In the genomic region with DNA sequence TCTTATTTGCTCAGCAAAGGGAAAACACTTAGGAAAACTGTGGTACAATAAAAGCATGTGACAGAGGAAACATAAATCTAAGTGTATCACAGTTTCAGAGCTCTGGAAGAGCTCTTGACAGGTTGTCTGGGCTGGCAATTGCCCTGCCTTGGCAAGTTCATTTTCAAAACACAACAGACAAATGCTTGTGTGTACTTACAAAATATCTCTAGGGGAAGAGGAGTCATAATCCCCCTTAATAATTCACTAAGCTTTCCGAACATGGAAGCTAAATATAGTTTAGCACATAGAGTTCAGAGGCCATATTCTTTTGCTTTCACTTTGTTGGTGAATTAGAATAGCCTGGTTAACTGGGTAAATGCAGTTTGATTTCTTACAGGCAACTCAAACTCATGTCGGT, we compare ENCODE assay signal across 9 cellular contexts.
DNase-seq lines count a peak whose midpoint lies in the region; ATAC-seq and TF ChIP-seq lines count a peak whose summit lies in the region.
"Had no signal": no experiment of that assay in that cellular context is flagged by ENCODE, and none has a peak within 500 bp of the region (broad histone marks: within the 10 kb centered on the region; RNA-seq: fewer than 3 reads in every experiment).

No MANE protein-coding gene starts in this region.

- H2AFZ ChIP-seq in GM23338: no peak overlapping the region

- no peak for ATAC-seq in stimulated activated naive CD8-positive, alpha-beta T cell treated with anti-CD3 and anti-CD28 coated beads, Interleukin-15, Interleukin-2, amounts not matched to agents 100 U/mL and 50 U/mL, for 24 hours
- no peak for ATAC-seq in HG03025 (IDR thresholded peaks at IDR 0.05; ENCODE audit: low FRiP score, unreplicated experiment)
- no peak for ATAC-seq in body of pancreas
- no peak for ATAC-seq in GM23338

- no peaks in the 10 kb centered on the region for H4K20me1 ChIP-seq in GM23338 (replicated peaks; ENCODE audit: insufficient read depth)

- H3K4me1 ChIP-seq in body of pancreas (peaks cover 20% of the 10 kb centered on the region), GM23338 (ENCODE audit: insufficient read depth) (no peaks in the 10 kb centered on the region)

- no peaks in the 10 kb centered on the region for H3K9me3 ChIP-seq in body of pancreas

- H3K27me3 ChIP-seq in body of pancreas (no peaks in the 10 kb centered on the region), GM23338 (ENCODE audit: insufficient read depth) (no peaks in the 10 kb centered on the region)

- CTCF ChIA-PET in HEK293T (lab: Yijun Ruan, JAX): no interaction called here

- H3K27ac ChIP-seq in body of pancreas (peak overlapping the region in 1 of 4 donors; percentile 42), GM23338 (ENCODE audit: low read depth) (no peak overlapping the region)

- H3K9me2 ChIP-seq in GM23338 (ENCODE audit: insufficient read depth): no peaks in the 10 kb centered on the region

- WGBS in body of pancreas, 2 donors: 54% methylated on average over 2 of the region's 2 CpGs

- no peaks in the 10 kb centered on the region for H3K27me3 Mint-ChIP-seq in stimulated activated naive CD8-positive, alpha-beta T cell treated with anti-CD3 and anti-CD28 coated beads, Interleukin-15, Interleukin-2, amounts not matched to agents 100 ng/mL and 50 ng/mL, for 24 hours
- H3K27me3 Mint-ChIP-seq in GM23338 (ENCODE audit: insufficient read depth, low read depth, poor library complexity): no peaks in the 10 kb centered on the region
- H3K27me3 Mint-ChIP-seq: naive B cell had no signal

- peak overlapping the region; percentile 52 for H3K4me3 Mint-ChIP-seq in stimulated activated naive CD8-positive, alpha-beta T cell treated with anti-CD3 and anti-CD28 coated beads, Interleukin-15, Interleukin-2, amounts not matched to agents 100 ng/mL and 50 ng/mL, for 24 hours
- H3K4me3 Mint-ChIP-seq in GM23338: no peak overlapping the region

- no peaks in the 10 kb centered on the region for H3K36me3 ChIP-seq in body of pancreas (replicated peaks in 1 of 2; ENCODE audit: insufficient read depth in 1 of 2, low read depth in 2 of 2)
- H3K36me3 ChIP-seq in GM23338 (ENCODE audit: insufficient read depth): no peaks in the 10 kb centered on the region

- TF ChIP-seq POLR2A in body of pancreas (IDR thresholded peaks at IDR 0.05): no peak

- H3K4me3 ChIP-seq in body of pancreas (no peak overlapping the region), GM23338 (no peak overlapping the region)

- peaks cover 4% of the 10 kb centered on the region for H3K9me3 Mint-ChIP-seq in stimulated activated naive CD8-positive, alpha-beta T cell treated with anti-CD3 and anti-CD28 coated beads, Interleukin-15, Interleukin-2, amounts not matched to agents 100 ng/mL and 50 ng/mL, for 24 hours
- no peaks in the 10 kb centered on the region for H3K9me3 Mint-ChIP-seq in GM23338

- TF ChIP-seq CTCF in body of pancreas (IDR thresholded peaks at IDR 0.05) (no peak), GM23338 (conservative IDR thresholded peaks at IDR 0.05; ENCODE audit: low read depth in 2 of 2) (no peak)

- intact Hi-C loops in body of pancreas (cut with DNase I): no loop called here

- H3K27ac Mint-ChIP-seq in stimulated activated naive CD8-positive, alpha-beta T cell treated with anti-CD3 and anti-CD28 coated beads, Interleukin-15, Interleukin-2, amounts not matched to agents 100 ng/mL and 50 ng/mL, for 24 hours: no peak overlapping the region
- no peak overlapping the region for H3K27ac Mint-ChIP-seq in GM23338

- peaks cover 13% of the 10 kb centered on the region for H3K4me1 Mint-ChIP-seq in stimulated activated naive CD8-positive, alpha-beta T cell treated with anti-CD3 and anti-CD28 coated beads, Interleukin-15, Interleukin-2, amounts not matched to agents 100 ng/mL and 50 ng/mL, for 24 hours (ENCODE audit: low read depth)
- no peaks in the 10 kb centered on the region for H3K4me1 Mint-ChIP-seq in GM23338

- POLR2A ChIA-PET in HEK293T (lab: Yijun Ruan, JAX): no interaction called here

- no peak for DNase-seq in stimulated activated naive CD8-positive, alpha-beta T cell treated with anti-CD3 and anti-CD28 coated beads, Interleukin-15, Interleukin-2, amounts not matched to agents 100 U/mL and 50 U/mL, for 24 hours
- DNase-seq in OCI-M1 (lab: John Stamatoyannopoulos, UW): peak; percentile 61
- peak; percentile 17 for DNase-seq in iris pigment epithelial cell (ENCODE audit: low read depth)
- no peak for DNase-seq in body of pancreas
- no peak for DNase-seq in HEK293T (ENCODE audit: extremely low spot score)
- no peak for DNase-seq in GM23338 (ENCODE audit: low spot score)
- DNase-seq: naive B cell had no signal

- peaks cover 3% of the 10 kb centered on the region for H3K36me3 Mint-ChIP-seq in stimulated activated naive CD8-positive, alpha-beta T cell treated with anti-CD3 and anti-CD28 coated beads, Interleukin-15, Interleukin-2, amounts not matched to agents 100 ng/mL and 50 ng/mL, for 24 hours (ENCODE audit: low read depth)
- H3K36me3 Mint-ChIP-seq in GM23338 (ENCODE audit: low read depth): no peaks in the 10 kb centered on the region

- no peaks in the 10 kb centered on the region for H3F3A ChIP-seq in GM23338 (replicated peaks; ENCODE audit: low read depth)

- no peak overlapping the region for H3K4me2 ChIP-seq in GM23338

- H3K79me2 ChIP-seq in GM23338 (replicated peaks; ENCODE audit: insufficient read depth): no peaks in the 10 kb centered on the region

TF ChIP-seq in HEK293T, 16 proteins besides CTCF, POLR2A, EP300 and RAD21:
- TF ChIP-seq ELF4 (IDR thresholded peaks at IDR 0.05) (no peak), L3MBTL2 (conservative IDR thresholded peaks at IDR 0.05) (no peak), TARDBP (IDR thresholded peaks at IDR 0.05) (no peak), NFRKB (IDR thresholded peaks at IDR 0.05) (no peak), SUZ12 (IDR thresholded peaks at IDR 0.05) (no peak), FOXK2 (IDR thresholded peaks at IDR 0.05) (no peak), FOXM1 (IDR thresholded peaks at IDR 0.05; ENCODE audit: borderline replicate concordance) (no peak), SP1 (IDR thresholded peaks at IDR 0.05) (no peak), HDGF (IDR thresholded peaks at IDR 0.05; ENCODE audit: borderline replicate concordance) (no peak), BHLHE40 (IDR thresholded peaks at IDR 0.05; ENCODE audit: borderline replicate concordance) (no peak), CTBP1 (IDR thresholded peaks at IDR 0.05; ENCODE audit: borderline replicate concordance) (no peak), ZNF384 (IDR thresholded peaks at IDR 0.05) (no peak)
- TF ChIP-seq, protein P1, sequence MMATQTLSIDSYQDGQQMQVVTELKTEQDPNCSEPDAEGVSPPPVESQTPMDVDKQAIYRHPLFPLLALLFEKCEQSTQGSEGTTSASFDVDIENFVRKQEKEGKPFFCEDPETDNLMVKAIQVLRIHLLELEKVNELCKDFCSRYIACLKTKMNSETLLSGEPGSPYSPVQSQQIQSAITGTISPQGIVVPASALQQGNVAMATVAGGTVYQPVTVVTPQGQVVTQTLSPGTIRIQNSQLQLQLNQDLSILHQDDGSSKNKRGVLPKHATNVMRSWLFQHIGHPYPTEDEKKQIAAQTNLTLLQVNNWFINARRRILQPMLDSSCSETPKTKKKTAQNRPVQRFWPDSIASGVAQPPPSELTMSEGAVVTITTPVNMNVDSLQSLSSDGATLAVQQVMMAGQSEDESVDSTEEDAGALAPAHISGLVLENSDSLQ (IDR thresholded peaks at IDR 0.05): no peak
TF ChIP-seq in HEK293T: peak in this region for 0.

TF ChIP-seq in GM23338, 12 proteins besides CTCF, POLR2A, EP300 and RAD21 (continues in another document):
- TF ChIP-seq POLR2AphosphoS5 (IDR thresholded peaks at IDR 0.05; ENCODE audit: low read depth) (no peak), ZNF114 (CRISPR knock-in tag; IDR thresholded peaks at IDR 0.05) (no peak), JUNB (IDR thresholded peaks at IDR 0.05; ENCODE audit: unreplicated experiment) (no peak)
- TF ChIP-seq, protein P2, sequence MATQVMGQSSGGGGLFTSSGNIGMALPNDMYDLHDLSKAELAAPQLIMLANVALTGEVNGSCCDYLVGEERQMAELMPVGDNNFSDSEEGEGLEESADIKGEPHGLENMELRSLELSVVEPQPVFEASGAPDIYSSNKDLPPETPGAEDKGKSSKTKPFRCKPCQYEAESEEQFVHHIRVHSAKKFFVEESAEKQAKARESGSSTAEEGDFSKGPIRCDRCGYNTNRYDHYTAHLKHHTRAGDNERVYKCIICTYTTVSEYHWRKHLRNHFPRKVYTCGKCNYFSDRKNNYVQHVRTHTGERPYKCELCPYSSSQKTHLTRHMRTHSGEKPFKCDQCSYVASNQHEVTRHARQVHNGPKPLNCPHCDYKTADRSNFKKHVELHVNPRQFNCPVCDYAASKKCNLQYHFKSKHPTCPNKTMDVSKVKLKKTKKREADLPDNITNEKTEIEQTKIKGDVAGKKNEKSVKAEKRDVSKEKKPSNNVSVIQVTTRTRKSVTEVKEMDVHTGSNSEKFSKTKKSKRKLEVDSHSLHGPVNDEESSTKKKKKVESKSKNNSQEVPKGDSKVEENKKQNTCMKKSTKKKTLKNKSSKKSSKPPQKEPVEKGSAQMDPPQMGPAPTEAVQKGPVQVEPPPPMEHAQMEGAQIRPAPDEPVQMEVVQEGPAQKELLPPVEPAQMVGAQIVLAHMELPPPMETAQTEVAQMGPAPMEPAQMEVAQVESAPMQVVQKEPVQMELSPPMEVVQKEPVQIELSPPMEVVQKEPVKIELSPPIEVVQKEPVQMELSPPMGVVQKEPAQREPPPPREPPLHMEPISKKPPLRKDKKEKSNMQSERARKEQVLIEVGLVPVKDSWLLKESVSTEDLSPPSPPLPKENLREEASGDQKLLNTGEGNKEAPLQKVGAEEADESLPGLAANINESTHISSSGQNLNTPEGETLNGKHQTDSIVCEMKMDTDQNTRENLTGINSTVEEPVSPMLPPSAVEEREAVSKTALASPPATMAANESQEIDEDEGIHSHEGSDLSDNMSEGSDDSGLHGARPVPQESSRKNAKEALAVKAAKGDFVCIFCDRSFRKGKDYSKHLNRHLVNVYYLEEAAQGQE (IDR thresholded peaks at IDR 0.05; ENCODE audit: unreplicated experiment): no peak

Comparison
In these comparisons a context has a peak if more than half of its experiments do, and no peak if none do; other contexts are left out.
1. DNase-seq: peak in OCI-M1 (single experiment) and iris pigment epithelial cell (single experiment); none in stimulated activated naive CD8-positive, alpha-beta T cell treated with anti-CD3 and anti-CD28 coated beads, Interleukin-15, Interleukin-2, amounts not matched to agents 100 U/mL and 50 U/mL, for 24 hours (single experiment), body of pancreas (0 of 4), HEK293T (single experiment) and GM23338 (single experiment).